18 cellular contexts compared by ENCODE assay signal in genomic region chr10:103120546-103120945, GRCh38.
DNase-seq lines count a peak whose midpoint lies in the region; ATAC-seq, FAIRE-seq and TF ChIP-seq lines count a peak whose summit lies in the region.
"Had no signal": no experiment of that assay in that cellular context is flagged by ENCODE, and none has a peak within 500 bp of the region (broad histone marks: within the 10 kb centered on the region; RNA-seq: fewer than 3 reads in every experiment).

No MANE protein-coding gene starts in this region.

- POLR2A ChIA-PET in IMR-90 (lab: Charles Lee; ENCODE audit: unreplicated experiment), result no interaction called here
- POLR2A ChIA-PET in HepG2 (lab: Yijun Ruan, JAX), result no interaction called here
- POLR2A ChIA-PET in SK-N-SH (lab: Yijun Ruan, JAX), result no interaction called here

- no peak for TF ChIP-seq CTCF in IMR-90 (conservative IDR thresholded peaks at IDR 0.05; ENCODE audit: low read depth, low read length)
- no peak for TF ChIP-seq CTCF in HepG2 (CRISPR knock-in tag; IDR thresholded peaks at IDR 0.05)
- no peak for TF ChIP-seq CTCF in thoracic aorta (IDR thresholded peaks at IDR 0.05)
- TF ChIP-seq CTCF in hepatocyte (IDR thresholded peaks at IDR 0.05; ENCODE audit: poor library complexity), result no peak
- no peak for TF ChIP-seq CTCF in SK-N-SH (IDR thresholded peaks at IDR 0.05)

- no peak overlapping the region for H4K5ac ChIP-seq in IMR-90 (ENCODE audit: low read depth, low read length)

- no peak overlapping the region for H2BK5ac ChIP-seq in IMR-90 (ENCODE audit: low read depth, low read length, poor library complexity, severe bottlenecking)

- no peak overlapping the region for H3K56ac ChIP-seq in IMR-90 (ENCODE audit: extremely low read depth, insufficient read depth, low read length)

- TF ChIP-seq RAD21 in IMR-90 (IDR thresholded peaks at IDR 0.05; ENCODE audit: low read length), result no peak
- TF ChIP-seq RAD21 in HepG2 (CRISPR knock-in tag; IDR thresholded peaks at IDR 0.05), result no peak
- TF ChIP-seq RAD21 in SK-N-SH (IDR thresholded peaks at IDR 0.05; ENCODE audit: low read length), result no peak

- H3K9me2 ChIP-seq in hepatocyte (replicated peaks; ENCODE audit: insufficient read depth), result no peaks in the 10 kb centered on the region
- no peaks in the 10 kb centered on the region for H3K9me2 ChIP-seq in SK-N-SH

- H3K18ac ChIP-seq in IMR-90 (ENCODE audit: low read depth, low read length), result peak overlapping the region; percentile 28; the same call in 1 of the 2 replicates

- BruUV-seq in IMR-90 (replicated peaks; lab: Mats Ljungman, UMichigan), result no TSS peak
- BruUV-seq in HepG2 (replicated peaks; lab: Mats Ljungman, UMichigan), result no TSS peak

- H3K4me3 ChIP-seq in IMR-90 (ENCODE audit: insufficient read depth, low read depth, low read length) (no peak overlapping the region), HepG2 (replicated peaks in 1 of 3; ENCODE audit: insufficient read depth in 1 of 3, low read depth in 2 of 3, low read length in 3 of 3) (peak overlapping the region in 1 of 3 experiments; percentile 17; a peak in 1 of 6 replicates), thoracic aorta (no peak overlapping the region), hepatocyte (no peak overlapping the region), SK-N-SH (ENCODE audit: low read depth in 2 of 2, low read length in 1 of 2) (no peak overlapping the region)
- H3K4me3 ChIP-seq: GM23248 had no signal

- H2AFZ ChIP-seq in IMR-90 (replicated peaks; ENCODE audit: low read length, poor library complexity), result no peak overlapping the region
- no peak overlapping the region for H2AFZ ChIP-seq in HepG2 (ENCODE audit: low read length)
- H2AFZ ChIP-seq in hepatocyte, result no peak overlapping the region
- no peak overlapping the region for H2AFZ ChIP-seq in SK-N-SH (ENCODE audit: low read depth)
- H2AFZ ChIP-seq: GM23248 had no signal

- peaks cover 4% of the 10 kb centered on the region; the same call in 1 of the 2 replicates for H3K36me3 ChIP-seq in IMR-90 (ENCODE audit: control insufficient read depth, insufficient read depth, low read length)
- H3K36me3 ChIP-seq in HepG2 (replicated peaks in 1 of 2; ENCODE audit: control insufficient read depth in 1 of 2, insufficient read depth in 2 of 2, low read length in 2 of 2), result peaks cover 0 to 3% of the 10 kb centered on the region in 2 experiments; a peak in 2 of 5 replicates
- H3K36me3 ChIP-seq in thoracic aorta, result no peaks in the 10 kb centered on the region
- no peaks in the 10 kb centered on the region for H3K36me3 ChIP-seq in hepatocyte (replicated peaks; ENCODE audit: insufficient read depth, low read depth)
- peaks cover 6 to 32% of the 10 kb centered on the region in 2 experiments for H3K36me3 ChIP-seq in SK-N-SH (replicated peaks in 1 of 2; ENCODE audit: control insufficient read depth in 1 of 2, insufficient read depth in 2 of 2, low read length in 1 of 2)

- H3K14ac ChIP-seq in IMR-90 (replicated peaks; ENCODE audit: low read depth, low read length), result no peak overlapping the region

- CTCF ChIA-PET in IMR-90 (lab: Yijun Ruan, JAX), result no interaction called here
- CTCF ChIA-PET in HepG2 (lab: Yijun Ruan, JAX; ENCODE audit: low intra/inter-chr PET ratio, low total read pairs), result no interaction called here
- CTCF ChIA-PET in SK-N-SH (lab: Yijun Ruan, JAX), result interaction anchor here (0.6 to 1.1 kb wide), 2 partner anchors 14 to 206 kb away, joined by 3 to 4 read pairs; no protein-coding TSS in a partner anchor

- H3K9me3 ChIP-seq in IMR-90 (ENCODE audit: control insufficient read depth, insufficient read depth, low read length) (no peaks in the 10 kb centered on the region), HepG2 (ENCODE audit: low read length) (no peaks in the 10 kb centered on the region), thoracic aorta (no peaks in the 10 kb centered on the region), hepatocyte (ENCODE audit: low read depth) (no peaks in the 10 kb centered on the region), SK-N-SH (no peaks in the 10 kb centered on the region)

- in situ Hi-C loops in IMR-90 (cut with MboI; ENCODE audit: low sequenced_read_pairs) (no loop called here), HepG2 (cut with HindIII; ENCODE audit: extremely low pct_ligation_motif_present, low pct_unique_long_range_greater_than_20kb) (loop anchor here (10.0 kb wide), 1 partner anchor 124 kb away; the partner anchor contains the start of gene RPEL1)

- TF ChIP-seq EP300 in HepG2 (IDR thresholded peaks at IDR 0.05; ENCODE audit: low read depth in 2 of 2, low read length in 2 of 2) (no peak), HepG2 (CRISPR knock-in tag; IDR thresholded peaks at IDR 0.05; ENCODE audit: borderline replicate concordance) (no peak), SK-N-SH (IDR thresholded peaks at IDR 0.05; ENCODE audit: borderline replicate concordance in 1 of 2, low read depth in 1 of 2, low read length in 1 of 2) (no peak)

- no peak overlapping the region for H3K23ac ChIP-seq in IMR-90 (ENCODE audit: low read depth, low read length)

- DNase-seq in IMR-90 (no peak), HepG2 (ENCODE audit: low spot score) (no peak), thoracic aorta (ENCODE audit: low spot score) (no peak), hepatocyte (ENCODE audit: low spot score) (no peak), SK-N-SH (no peak)
- DNase-seq: ACHN; CD4-positive, CD25-positive, alpha-beta regulatory T cell; HFFc6; Karpas-422; NCI-H1417; NCI-H1930; NCI-H2171; NCI-H446 treated with DMSO at 0.1 percent for 48 hours; NCI-H774 had no signal

- H3F3A ChIP-seq in SK-N-SH (replicated peaks; ENCODE audit: insufficient read depth), result no peaks in the 10 kb centered on the region

- no peak for FAIRE-seq in HepG2 (lab: Jason Lieb, UNC)

- no peak overlapping the region for H3K4me2 ChIP-seq in IMR-90 (ENCODE audit: low read depth, low read length)
- peak overlapping the region; percentile 45 for H3K4me2 ChIP-seq in HepG2 (ENCODE audit: low read depth, low read length)
- H3K4me2 ChIP-seq in hepatocyte, result no peak overlapping the region
- no peak overlapping the region for H3K4me2 ChIP-seq in SK-N-SH

- peaks cover 10% of the 10 kb centered on the region for H3K9me1 ChIP-seq in IMR-90 (ENCODE audit: insufficient read depth, low read length)

- H2BK20ac ChIP-seq in IMR-90 (ENCODE audit: low read depth, low read length), result no peak overlapping the region

- H2BK120ac ChIP-seq in IMR-90 (ENCODE audit: low read depth, low read length), result no peak overlapping the region

- no peak overlapping the region for H2BK15ac ChIP-seq in IMR-90 (ENCODE audit: low read depth, low read length)

- H3K79me1 ChIP-seq in IMR-90 (ENCODE audit: low read depth in 1 of 2, low read length in 2 of 2), result peaks cover 31 to 70% of the 10 kb centered on the region in 2 experiments

- H3K27me3 ChIP-seq in IMR-90 (ENCODE audit: control insufficient read depth, insufficient read depth, low read length) (no peaks in the 10 kb centered on the region), HepG2 (ENCODE audit: control insufficient read depth in 1 of 2, insufficient read depth in 2 of 2, low read length in 2 of 2) (no peaks in the 10 kb centered on the region), thoracic aorta (replicated peaks; ENCODE audit: insufficient read depth) (no peaks in the 10 kb centered on the region), hepatocyte (no peaks in the 10 kb centered on the region), SK-N-SH (ENCODE audit: insufficient read depth) (no peaks in the 10 kb centered on the region)

- H4K91ac ChIP-seq in IMR-90 (ENCODE audit: insufficient read depth, low read depth, low read length), result no peak overlapping the region

- no peak overlapping the region for H3K4ac ChIP-seq in IMR-90 (ENCODE audit: low read depth, low read length)

- TF ChIP-seq POLR2A in IMR-90 (IDR thresholded peaks at IDR 0.05; ENCODE audit: low read depth, low read length), result no peak
- TF ChIP-seq POLR2A in HepG2 (IDR thresholded peaks at IDR 0.05; ENCODE audit: insufficient read depth in 1 of 2, low read depth in 2 of 2, low read length in 2 of 2), result no peak

- H4K20me1 ChIP-seq in IMR-90 (ENCODE audit: insufficient read depth, low read length) (peaks cover 5% of the 10 kb centered on the region; the same call in 1 of the 2 replicates), HepG2 (ENCODE audit: insufficient read depth, low read length) (no peaks in the 10 kb centered on the region), hepatocyte (ENCODE audit: insufficient read depth, poor library complexity, severe bottlenecking) (peaks cover 8% of the 10 kb centered on the region), SK-N-SH (ENCODE audit: insufficient read depth) (no peaks in the 10 kb centered on the region)

- H2AK5ac ChIP-seq in IMR-90 (ENCODE audit: low read depth, low read length), result no peak overlapping the region

- H3K4me1 ChIP-seq in IMR-90 (ENCODE audit: control insufficient read depth, insufficient read depth, low read length), result peaks cover 6% of the 10 kb centered on the region
- H3K4me1 ChIP-seq in HepG2 (ENCODE audit: insufficient read depth, low read length), result peaks cover 89% of the 10 kb centered on the region
- peaks cover 57 to 88% of the 10 kb centered on the region in 2 donors for H3K4me1 ChIP-seq in thoracic aorta (ENCODE audit: control insufficient read depth in 1 of 2, low read depth in 2 of 2)
- H3K4me1 ChIP-seq in hepatocyte (ENCODE audit: insufficient read depth), result peaks cover 10% of the 10 kb centered on the region
- H3K4me1 ChIP-seq in SK-N-SH (ENCODE audit: control insufficient read depth in 1 of 2, insufficient read depth in 2 of 2, low read depth in 1 of 2, low read length in 1 of 2), result no peaks in the 10 kb centered on the region; a peak in 3 of 4 replicates

- H3K79me2 ChIP-seq in HepG2 (ENCODE audit: insufficient read depth, low read length), result peaks cover 49% of the 10 kb centered on the region
- H3K79me2 ChIP-seq in hepatocyte, result peaks cover 32% of the 10 kb centered on the region
- H3K79me2 ChIP-seq in SK-N-SH (ENCODE audit: insufficient read depth), result peaks cover 53% of the 10 kb centered on the region

- H3K27ac ChIP-seq in IMR-90 (ENCODE audit: insufficient read depth, low read length) (peak overlapping the region; percentile 15; the same call in 1 of the 2 replicates), cingulate gyrus (ENCODE audit: low read depth, low read length) (peak overlapping the region; percentile 43), HepG2 (ENCODE audit: extremely low read length, insufficient read depth, low read length) (peak overlapping the region; percentile 60), thoracic aorta (peak overlapping the region; percentile 19 to 49), hepatocyte (no peak overlapping the region), SK-N-SH (ENCODE audit: low read depth in 2 of 2, low read length in 1 of 2) (no peak overlapping the region)

- intact Hi-C loops in IMR-90 (cut with micrococcal nuclease), result no loop called here
- intact Hi-C loops in HepG2 (cut with micrococcal nuclease; ENCODE audit: unreplicated experiment), result no loop called here

- dilution Hi-C loops in IMR-90 (cut with HindIII; ENCODE audit: low sequenced_read_pairs, unreplicated experiment), result no loop called here

- no peak overlapping the region for H4K8ac ChIP-seq in IMR-90 (ENCODE audit: low read depth in 2 of 2, low read length in 2 of 2)

- WGBS in IMR-90 (ENCODE audit: extremely low coverage in 2 of 2, insufficient read length in 1 of 2), 2 experiments, result no CpG with 5 or more reads among the region's 2 CpGs
- 85% methylated on average over 2 of the region's 2 CpGs for WGBS in HepG2 (ENCODE audit: low lambda C conversion rate)
- 83% methylated on average over 2 of the region's 2 CpGs for WGBS in hepatocyte (ENCODE audit: low lambda C conversion rate, missing lambda C conversion rate)
- 90% methylated on average over 2 of the region's 2 CpGs for WGBS in SK-N-SH (ENCODE audit: low lambda C conversion rate)

- H3K9ac ChIP-seq in IMR-90 (ENCODE audit: low read depth, low read length) (no peak overlapping the region), HepG2 (ENCODE audit: insufficient read depth, low read depth, low read length) (no peak overlapping the region; the same call in 1 of the 2 replicates), SK-N-SH (no peak overlapping the region)
- H3K9ac ChIP-seq: GM23248 had no signal

- ATAC-seq in IMR-90 (ENCODE audit: low read depth) (no peak), HepG2 (no peak), thoracic aorta (ENCODE audit: insufficient number of reproducible peaks, low FRiP score, low read depth) (no peak), HG03045 (IDR thresholded peaks at IDR 0.05; ENCODE audit: unreplicated experiment) (no peak), GM19023 (IDR thresholded peaks at IDR 0.05; ENCODE audit: unreplicated experiment) (no peak)

- no peak overlapping the region for H2AK9ac ChIP-seq in IMR-90 (replicated peaks; ENCODE audit: low read depth, low read length, poor library complexity)

Comparison
In these comparisons a context has a peak if more than half of its experiments do, and no peak if none do; other contexts are left out.
1. H3K27ac ChIP-seq: peak in IMR-90 (single experiment), cingulate gyrus (single experiment), HepG2 (single experiment) and thoracic aorta (2 of 2); none in hepatocyte (single experiment) and SK-N-SH (0 of 2).